ENCODE assay signal across 18 cellular contexts in genomic region chr1:4310396-4310923, GRCh38.
"Had no signal": no experiment of that assay in that cellular context is flagged by ENCODE, and none has a peak within 500 bp of the region (broad histone marks: within the 10 kb centered on the region; RNA-seq: fewer than 3 reads in every experiment).

No MANE protein-coding gene starts in this region.

- DNase-seq: dermis blood vessel endothelial cell; erythroblast; foreskin keratinocyte; left colon; mesendoderm; naive thymus-derived CD4-positive, alpha-beta T cell; nephron progenitor cell; stimulated activated CD4-positive, alpha-beta T cell treated with anti-CD3 and anti-CD28 coated beads, Interleukin-2, amount 100 ng/mL, for 24 hours; stimulated activated CD4-positive, alpha-beta T cell treated with anti-CD3 and anti-CD28 coated beads, Interleukin-4, amount 100 ng/mL, for 4 hours; stimulated activated naive CD4-positive, alpha-beta T cell; stomach; substantia nigra; transverse colon had no signal

- H3K27me3 ChIP-seq: foreskin keratinocyte, neutrophil, right atrium auricular region, sigmoid colon, transverse colon had no signal

- H3K27ac ChIP-seq: foreskin keratinocyte, neutrophil, right atrium auricular region, sigmoid colon, skin epidermis, stomach, thoracic aorta, transverse colon had no signal

- H3K4me3 ChIP-seq: right atrium auricular region, sigmoid colon, skin epidermis, stomach, thoracic aorta, transverse colon had no signal

- H3K36me3 ChIP-seq: neutrophil, right atrium auricular region, sigmoid colon, stomach, thoracic aorta, transverse colon had no signal

- H3K9me3 ChIP-seq: neutrophil had no signal

- H3K4me1 ChIP-seq: foreskin keratinocyte, sigmoid colon, stomach, transverse colon had no signal
